Comparison of ENCODE assay signal across 25 cellular contexts in genomic region chr19:20179946-20180345, GRCh38.
"Had no signal": no experiment of that assay in that cellular context is flagged by ENCODE, and none has a peak within 500 bp of the region (broad histone marks: within the 10 kb centered on the region; RNA-seq: fewer than 3 reads in every experiment).

No MANE protein-coding gene starts in this region.

- H3K27ac ChIP-seq: cardiac muscle cell, gastrocnemius medialis, lower lobe of right lung, spleen, thoracic aorta, vagina, WERI-Rb-1 had no signal

- H3K4me3 Mint-ChIP-seq: activated naive CD8-positive, alpha-beta T cell; activated T-cell treated with anti-CD3 and anti-CD28 coated beads, Interleukin-2, amount 50 U/mL, for 24 hours; naive thymus-derived CD4-positive, alpha-beta T cell; T-cell; type B pancreatic cell had no signal

- H3K27ac Mint-ChIP-seq: activated naive CD8-positive, alpha-beta T cell; activated T-cell treated with anti-CD3 and anti-CD28 coated beads, Interleukin-2, amount 50 U/mL, for 24 hours; activated T-helper 2 cell treated with anti-CD3 and anti-CD28 coated beads, Interferon-gamma antibody, Interleukin-2, Interleukin-4, amounts not matched to agents 10 μg/mL and 5 μg/mL and 100 μg/mL, durations not matched to agents 14 hours and 24 hours and 36 hours; naive thymus-derived CD4-positive, alpha-beta T cell; progenitor cell of endocrine pancreas; T-cell; type B pancreatic cell had no signal

- H3K27me3 Mint-ChIP-seq: activated naive CD8-positive, alpha-beta T cell; activated T-cell treated with anti-CD3 and anti-CD28 coated beads, Interleukin-2, amount 50 U/mL, for 24 hours; naive thymus-derived CD4-positive, alpha-beta T cell; progenitor cell of endocrine pancreas; T-cell; type B pancreatic cell had no signal

- DNase-seq: activated CD4-positive, alpha-beta T cell treated with anti-CD3 and anti-CD28 coated beads, Interleukin-2, amount 50 U/mL, for 1 hour; activated CD4-positive, CD25-positive, alpha-beta regulatory T cell treated with anti-CD3 and anti-CD28 coated beads, Interleukin-2, amount 50 U/mL, for 72 hours; activated naive CD4-positive, alpha-beta T cell; activated T-cell treated with anti-CD3 and anti-CD28 coated beads, Interleukin-2, amount 50 U/mL, for 24 hours; amniotic stem cell; erythroblast; gastrocnemius medialis; head of caudate nucleus; hypothalamus; lower lobe of right lung; naive thymus-derived CD4-positive, alpha-beta T cell; spleen; stimulated activated CD4-positive, alpha-beta T cell treated with anti-CD3 and anti-CD28 coated beads, Interleukin-4, amount 100 ng/mL, for 24 hours; stimulated activated naive CD4-positive, alpha-beta T cell treated with Interleukin-2 at 50 U/mL for 16 hours; T-cell; WERI-Rb-1 had no signal

- H3K4me3 ChIP-seq: cardiac muscle cell, gastrocnemius medialis, lower lobe of right lung, spleen, thoracic aorta, vagina had no signal

- H3K36me3 ChIP-seq: cardiac muscle cell, gastrocnemius medialis, lower lobe of right lung, thoracic aorta, vagina, WERI-Rb-1 had no signal

- FAIRE-seq: keratinocyte, TTC549 had no signal

- ATAC-seq: gastrocnemius medialis; lower lobe of right lung; naive thymus-derived CD4-positive, alpha-beta T cell; T-cell had no signal

- H3K9me3 Mint-ChIP-seq: type B pancreatic cell had no signal

- H3K27me3 ChIP-seq: cardiac muscle cell, gastrocnemius medialis, spleen, vagina had no signal

- H3K4me1 ChIP-seq: gastrocnemius medialis, lower lobe of right lung, spleen, vagina had no signal

- H3K9me3 ChIP-seq: gastrocnemius medialis, thoracic aorta, vagina had no signal
